18 cellular contexts compared by ENCODE assay signal in genomic region chrX:7574325-7574724, GRCh38.
DNase-seq lines count a peak whose midpoint lies in the region; ATAC-seq, FAIRE-seq and TF ChIP-seq lines count a peak whose summit lies in the region.
"Had no signal": no experiment of that assay in that cellular context is flagged by ENCODE, and none has a peak within 500 bp of the region (broad histone marks: within the 10 kb centered on the region; RNA-seq: fewer than 3 reads in every experiment).

No MANE protein-coding gene starts in this region.

- TF ChIP-seq CTCF in astrocyte (IDR thresholded peaks at IDR 0.05; ENCODE audit: insufficient read depth, low read depth, low read length) (no peak), kidney (IDR thresholded peaks at IDR 0.05; ENCODE audit: borderline replicate concordance, extremely low read depth, insufficient read depth) (no peak), natural killer cell (IDR thresholded peaks at IDR 0.05) (no peak)

- no peak overlapping the region for H3K27ac Mint-ChIP-seq in astrocyte (ENCODE audit: unreplicated experiment)
- H3K27ac Mint-ChIP-seq in natural killer cell, result no peak overlapping the region
- H3K27ac Mint-ChIP-seq: activated CD4-positive, alpha-beta memory T cell treated with anti-CD3 and anti-CD28 coated beads, Interleukin-2, amount 10 ng/mL, durations not matched to agents 7 days and 5 days; T-helper 1 cell treated with Interleukin-12 subunit alpha and Interleukin-12 subunit beta and Interleukin-4 antibody, amounts not matched to agents 30 μg/mL and 1 μg/mL, for 36 hours had no signal

- H3K4me1 ChIP-seq in astrocyte (ENCODE audit: insufficient read depth, low read length) (no peaks in the 10 kb centered on the region), kidney (ENCODE audit: control insufficient read depth in 1 of 2, insufficient read depth in 1 of 2, low read depth in 1 of 2, low read length in 2 of 2) (no peaks in the 10 kb centered on the region)
- H3K4me1 ChIP-seq: parathyroid adenoma, vagina had no signal

- no peak for TF ChIP-seq RAD21 in Ishikawa (IDR thresholded peaks at IDR 0.05; ENCODE audit: low read depth)

- H3K79me2 ChIP-seq in astrocyte (ENCODE audit: insufficient read depth, low read length), result no peaks in the 10 kb centered on the region
- H3K79me2 ChIP-seq: parathyroid adenoma had no signal

- H3K27me3 ChIP-seq in astrocyte (ENCODE audit: insufficient read depth, low read length), result no peaks in the 10 kb centered on the region
- H3K27me3 ChIP-seq: vagina had no signal

- H3K36me3 Mint-ChIP-seq in astrocyte (ENCODE audit: low read depth, unreplicated experiment), result no peaks in the 10 kb centered on the region
- no peaks in the 10 kb centered on the region for H3K36me3 Mint-ChIP-seq in natural killer cell

- H3K4me1 Mint-ChIP-seq in astrocyte (ENCODE audit: low read depth, unreplicated experiment) (no peaks in the 10 kb centered on the region), natural killer cell (no peaks in the 10 kb centered on the region)
- H3K4me1 Mint-ChIP-seq: activated CD4-positive, alpha-beta memory T cell treated with anti-CD3 and anti-CD28 coated beads, Interleukin-2, amount 10 ng/mL, durations not matched to agents 7 days and 5 days; central memory CD8-positive, alpha-beta T cell had no signal

- DNase-seq in AG08395 (ENCODE audit: low spot score) (peak; percentile 2), astrocyte (ENCODE audit: low read depth) (no peak), kidney (no peak), natural killer cell (no peak), DMS79 (lab: John Stamatoyannopoulos, UW) (no peak)
- DNase-seq: activated CD4-positive, alpha-beta memory T cell treated with anti-CD3 and anti-CD28 coated beads, Interleukin-2, amount 10 ng/mL, durations not matched to agents 7 days and 5 days; activated gamma-delta T cell treated with Interleukin-2 at 50 U/mL for 16 hours; AML-193; left colon; NCI-H774 had no signal

- no peak overlapping the region for H3K27ac ChIP-seq in astrocyte (ENCODE audit: low read depth, low read length)
- H3K27ac ChIP-seq in kidney (ENCODE audit: low read depth in 2 of 2, low read length in 2 of 2), result no peak overlapping the region
- H3K27ac ChIP-seq: parathyroid adenoma, vagina had no signal

- no peaks in the 10 kb centered on the region for H4K20me1 ChIP-seq in astrocyte (ENCODE audit: insufficient read depth, low read length)

- no peaks in the 10 kb centered on the region for H3K36me3 ChIP-seq in astrocyte (ENCODE audit: insufficient read depth, low read length)
- H3K36me3 ChIP-seq in kidney (ENCODE audit: control insufficient read depth in 1 of 2, insufficient read depth in 2 of 2, low read length in 2 of 2), result no peaks in the 10 kb centered on the region
- H3K36me3 ChIP-seq: vagina had no signal

- ATAC-seq in natural killer cell (no peak), GM19324 (IDR thresholded peaks at IDR 0.05; ENCODE audit: low FRiP score, unreplicated experiment) (no peak), HG03457 (IDR thresholded peaks at IDR 0.05; ENCODE audit: unreplicated experiment) (no peak)
- ATAC-seq: left colon had no signal

- no peak overlapping the region for H2AFZ ChIP-seq in astrocyte (ENCODE audit: low read depth, low read length)
- H2AFZ ChIP-seq: parathyroid adenoma had no signal

- no peaks in the 10 kb centered on the region for H3K9me3 ChIP-seq in astrocyte (ENCODE audit: insufficient read depth, low read depth, low read length)
- H3K9me3 ChIP-seq in kidney (ENCODE audit: control insufficient read depth in 1 of 2, low read length in 2 of 2), result no peaks in the 10 kb centered on the region
- H3K9me3 ChIP-seq: vagina had no signal

- FAIRE-seq in astrocyte (lab: Jason Lieb, UNC) (peak; percentile 68), kidney (lab: Jason Lieb, UNC) (peak; percentile 15)
- FAIRE-seq: G401.6 had no signal

- H3K9me3 Mint-ChIP-seq in astrocyte (ENCODE audit: unreplicated experiment) (no peaks in the 10 kb centered on the region), natural killer cell (peaks cover 9 to 10% of the 10 kb centered on the region in 2 donors)
- H3K9me3 Mint-ChIP-seq: activated CD4-positive, alpha-beta memory T cell treated with anti-CD3 and anti-CD28 coated beads, Interleukin-2, amount 10 ng/mL, durations not matched to agents 7 days and 5 days; central memory CD8-positive, alpha-beta T cell; T-helper 1 cell treated with Interleukin-12 subunit alpha and Interleukin-12 subunit beta and Interleukin-4 antibody, amounts not matched to agents 30 μg/mL and 1 μg/mL, for 36 hours had no signal

- intact Hi-C loops in kidney (cut with DNase I), result no loop called here
- intact Hi-C loops in natural killer cell (cut with micrococcal nuclease), result no loop called here

- H3K27me3 Mint-ChIP-seq in astrocyte (ENCODE audit: low read depth, unreplicated experiment) (no peaks in the 10 kb centered on the region), natural killer cell (ENCODE audit: low read depth in 2 of 2) (no peaks in the 10 kb centered on the region)
- H3K27me3 Mint-ChIP-seq: activated CD4-positive, alpha-beta memory T cell treated with anti-CD3 and anti-CD28 coated beads, Interleukin-2, amount 10 ng/mL, durations not matched to agents 7 days and 5 days; central memory CD8-positive, alpha-beta T cell had no signal

- no peak for TF ChIP-seq EP300 in Ishikawa (IDR thresholded peaks at IDR 0.05; ENCODE audit: borderline replicate concordance)

- H3K4me3 Mint-ChIP-seq in astrocyte (ENCODE audit: unreplicated experiment) (no peak overlapping the region), natural killer cell (no peak overlapping the region)
- H3K4me3 Mint-ChIP-seq: activated CD4-positive, alpha-beta memory T cell treated with anti-CD3 and anti-CD28 coated beads, Interleukin-2, amount 10 ng/mL, durations not matched to agents 7 days and 5 days; central memory CD8-positive, alpha-beta T cell; T-helper 1 cell treated with Interleukin-12 subunit alpha and Interleukin-12 subunit beta and Interleukin-4 antibody, amounts not matched to agents 30 μg/mL and 1 μg/mL, for 36 hours had no signal

- H3K4me3 ChIP-seq in astrocyte (ENCODE audit: insufficient read depth, low read depth, low read length) (no peak overlapping the region), kidney (ENCODE audit: low read length in 2 of 2) (no peak overlapping the region)
- H3K4me3 ChIP-seq: vagina had no signal

- no peak overlapping the region for H3K9ac ChIP-seq in astrocyte (ENCODE audit: low read length)
- H3K9ac ChIP-seq in kidney (ENCODE audit: low read length in 2 of 2), result no peak overlapping the region
- H3K9ac ChIP-seq: parathyroid adenoma had no signal

- no peak overlapping the region for H3K4me2 ChIP-seq in astrocyte (ENCODE audit: low read length)

TF ChIP-seq in Ishikawa, 13 proteins besides CTCF, POLR2A, EP300 and RAD21:
- TF ChIP-seq, protein P1, sequence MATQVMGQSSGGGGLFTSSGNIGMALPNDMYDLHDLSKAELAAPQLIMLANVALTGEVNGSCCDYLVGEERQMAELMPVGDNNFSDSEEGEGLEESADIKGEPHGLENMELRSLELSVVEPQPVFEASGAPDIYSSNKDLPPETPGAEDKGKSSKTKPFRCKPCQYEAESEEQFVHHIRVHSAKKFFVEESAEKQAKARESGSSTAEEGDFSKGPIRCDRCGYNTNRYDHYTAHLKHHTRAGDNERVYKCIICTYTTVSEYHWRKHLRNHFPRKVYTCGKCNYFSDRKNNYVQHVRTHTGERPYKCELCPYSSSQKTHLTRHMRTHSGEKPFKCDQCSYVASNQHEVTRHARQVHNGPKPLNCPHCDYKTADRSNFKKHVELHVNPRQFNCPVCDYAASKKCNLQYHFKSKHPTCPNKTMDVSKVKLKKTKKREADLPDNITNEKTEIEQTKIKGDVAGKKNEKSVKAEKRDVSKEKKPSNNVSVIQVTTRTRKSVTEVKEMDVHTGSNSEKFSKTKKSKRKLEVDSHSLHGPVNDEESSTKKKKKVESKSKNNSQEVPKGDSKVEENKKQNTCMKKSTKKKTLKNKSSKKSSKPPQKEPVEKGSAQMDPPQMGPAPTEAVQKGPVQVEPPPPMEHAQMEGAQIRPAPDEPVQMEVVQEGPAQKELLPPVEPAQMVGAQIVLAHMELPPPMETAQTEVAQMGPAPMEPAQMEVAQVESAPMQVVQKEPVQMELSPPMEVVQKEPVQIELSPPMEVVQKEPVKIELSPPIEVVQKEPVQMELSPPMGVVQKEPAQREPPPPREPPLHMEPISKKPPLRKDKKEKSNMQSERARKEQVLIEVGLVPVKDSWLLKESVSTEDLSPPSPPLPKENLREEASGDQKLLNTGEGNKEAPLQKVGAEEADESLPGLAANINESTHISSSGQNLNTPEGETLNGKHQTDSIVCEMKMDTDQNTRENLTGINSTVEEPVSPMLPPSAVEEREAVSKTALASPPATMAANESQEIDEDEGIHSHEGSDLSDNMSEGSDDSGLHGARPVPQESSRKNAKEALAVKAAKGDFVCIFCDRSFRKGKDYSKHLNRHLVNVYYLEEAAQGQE (IDR thresholded peaks at IDR 0.05; ENCODE audit: low read depth), result peak; percentile 80
- no peak for TF ChIP-seq ZBTB7A (IDR thresholded peaks at IDR 0.05; ENCODE audit: low read depth)
TF ChIP-seq in Ishikawa: peak in this region for 1.
